In genomic region chr7:5701085-5701914, GRCh38 we compare ENCODE assay signal across 8 cellular contexts.
A peak's percentile ranks its signal among the peaks of the same experiment; 100 is the strongest.
DNase-seq lines count a peak whose midpoint lies in the region; TF ChIP-seq lines count a peak whose summit lies in the region.

No MANE protein-coding gene starts in this region.

- no peak overlapping the region for H2AFZ ChIP-seq in PC-9

- peaks cover 21% of the 10 kb centered on the region for H3F3A ChIP-seq in PC-9 (ENCODE audit: insufficient read depth, low read depth)

- H3K9me2 ChIP-seq in PC-9 (ENCODE audit: insufficient read depth), result no peaks in the 10 kb centered on the region

- CTCF ChIA-PET in PC-9 (lab: Charles Lee), result no interaction called here

- intact Hi-C loops in PC-9 (cut with micrococcal nuclease; ENCODE audit: unreplicated experiment), result no loop called here

- H3K79me2 ChIP-seq in PC-9 (ENCODE audit: low read depth), result no peaks in the 10 kb centered on the region

- no peak overlapping the region for H3K4me3 ChIP-seq in PC-9

- H3K27ac ChIP-seq in PC-9, result no peak overlapping the region

- peaks cover 8% of the 10 kb centered on the region for H3K4me1 ChIP-seq in PC-9 (replicated peaks; ENCODE audit: insufficient read depth)

- peak; percentile 57 for DNase-seq in GM13976 (ENCODE audit: low spot score)
- DNase-seq in T-helper 22 cell (ENCODE audit: low read depth), result peak; percentile 70
- peak; percentile 55 for DNase-seq in dermis blood vessel endothelial cell
- DNase-seq in stimulated activated CD4-positive, alpha-beta T cell treated with anti-CD3 and anti-CD28 coated beads, Interleukin-15, amount 100 ng/mL, for 1 hour (ENCODE audit: low read depth in 1 of 2, low spot score in 1 of 2), result peak; percentile 26 to 32
- no peak for DNase-seq in PC-9
- DNase-seq in SW 1271 (lab: John Stamatoyannopoulos, UW), result no peak
- no peak for DNase-seq in NCI-H1694 (lab: John Stamatoyannopoulos, UW)
- no peak for DNase-seq in amniotic stem cell (lab: John Stamatoyannopoulos, UW)

- BruUV-seq in PC-9 (replicated peaks; lab: Mats Ljungman, UMichigan), result no TSS peak

- peaks cover 14% of the 10 kb centered on the region; the same call in 1 of the 2 replicates for H3K36me3 ChIP-seq in PC-9 (ENCODE audit: low read depth)

- no peaks in the 10 kb centered on the region for H3K27me3 ChIP-seq in PC-9 (ENCODE audit: insufficient read depth, low read depth)

- no peak for TF ChIP-seq CTCF in GM13976 (IDR thresholded peaks at IDR 0.05; ENCODE audit: borderline replicate concordance, control extremely low read depth, extremely low read depth, insufficient read depth, missing control alignments)
- no peak for TF ChIP-seq CTCF in PC-9 (conservative IDR thresholded peaks at IDR 0.05)

- no peak overlapping the region for H3K4me2 ChIP-seq in PC-9

- H3K9me3 ChIP-seq in PC-9 (ENCODE audit: insufficient read depth, low read depth), result no peaks in the 10 kb centered on the region

- in situ Hi-C loops in GM13976 (cut with MboI; ENCODE audit: low sequenced_read_pairs, unreplicated experiment), result no loop called here

- H4K20me1 ChIP-seq in PC-9 (ENCODE audit: insufficient read depth), result peaks cover 6% of the 10 kb centered on the region; the same call in 1 of the 2 replicates

- POLR2A ChIA-PET in PC-9 (lab: Charles Lee; ENCODE audit: unreplicated experiment), result interaction anchor here (0.5 to 0.7 kb wide), 2 partner anchors 17 to 191 kb away, joined by 3 to 6 read pairs; no protein-coding TSS in a partner anchor

Comparison
In these comparisons a context has a peak if more than half of its experiments do, and no peak if none do; other contexts are left out.
1. DNase-seq: peak in GM13976 (single experiment), T-helper 22 cell (single experiment), dermis blood vessel endothelial cell (single experiment) and stimulated activated CD4-positive, alpha-beta T cell treated with anti-CD3 and anti-CD28 coated beads, Interleukin-15, amount 100 ng/mL, for 1 hour (2 of 2); none in PC-9 (0 of 2), SW 1271 (0 of 2), NCI-H1694 (single experiment) and amniotic stem cell (single experiment).